In the genomic region with DNA sequence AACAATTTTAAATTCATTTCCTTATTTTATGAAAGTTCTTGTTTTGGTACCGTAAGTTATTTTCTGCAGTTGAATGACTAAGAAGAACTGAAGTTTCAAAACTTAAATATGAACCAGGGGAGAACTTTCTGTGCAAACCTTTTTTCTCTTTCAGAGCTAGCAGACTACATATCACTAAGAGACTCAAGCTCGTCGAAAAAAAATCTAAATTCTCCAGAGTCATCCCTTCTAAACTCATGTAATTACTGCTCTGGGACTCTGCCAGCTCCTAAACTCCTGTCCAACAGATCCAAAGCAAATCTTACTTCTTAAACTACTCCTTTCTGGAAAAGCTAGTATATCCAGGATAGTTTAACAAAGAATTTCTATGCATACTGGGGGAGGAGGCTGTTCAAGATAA, we compare ENCODE assay signal across 1 cellular context.
TF ChIP-seq lines count a peak whose summit lies in the region.

No MANE protein-coding gene starts in this region.

TF ChIP-seq in HCT116, 20 proteins besides CTCF, POLR2A, EP300 and RAD21 (continued from another document):
- TF ChIP-seq, protein P1, sequence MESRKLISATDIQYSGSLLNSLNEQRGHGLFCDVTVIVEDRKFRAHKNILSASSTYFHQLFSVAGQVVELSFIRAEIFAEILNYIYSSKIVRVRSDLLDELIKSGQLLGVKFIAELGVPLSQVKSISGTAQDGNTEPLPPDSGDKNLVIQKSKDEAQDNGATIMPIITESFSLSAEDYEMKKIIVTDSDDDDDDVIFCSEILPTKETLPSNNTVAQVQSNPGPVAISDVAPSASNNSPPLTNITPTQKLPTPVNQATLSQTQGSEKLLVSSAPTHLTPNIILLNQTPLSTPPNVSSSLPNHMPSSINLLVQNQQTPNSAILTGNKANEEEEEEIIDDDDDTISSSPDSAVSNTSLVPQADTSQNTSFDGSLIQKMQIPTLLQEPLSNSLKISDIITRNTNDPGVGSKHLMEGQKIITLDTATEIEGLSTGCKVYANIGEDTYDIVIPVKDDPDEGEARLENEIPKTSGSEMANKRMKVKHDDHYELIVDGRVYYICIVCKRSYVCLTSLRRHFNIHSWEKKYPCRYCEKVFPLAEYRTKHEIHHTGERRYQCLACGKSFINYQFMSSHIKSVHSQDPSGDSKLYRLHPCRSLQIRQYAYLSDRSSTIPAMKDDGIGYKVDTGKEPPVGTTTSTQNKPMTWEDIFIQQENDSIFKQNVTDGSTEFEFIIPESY (IDR thresholded peaks at IDR 0.05; ENCODE audit: extremely low read depth, insufficient replicate concordance, low read length) = no peak
- TF ChIP-seq MAX (IDR thresholded peaks at IDR 0.05) (no peak), TCF7L2 (IDR thresholded peaks at IDR 0.05; ENCODE audit: borderline replicate concordance, extremely low read depth, insufficient read depth, insufficient read length) (no peak), EZH2 (IDR thresholded peaks at IDR 0.05) (no peak), ZFX (IDR thresholded peaks at IDR 0.05) (no peak), ELF1 (IDR thresholded peaks at IDR 0.05; ENCODE audit: borderline replicate concordance, low read depth) (no peak), JUND (IDR thresholded peaks at IDR 0.05) (no peak), EGR1 (IDR thresholded peaks at IDR 0.05; ENCODE audit: low read depth) (no peak)
- TF ChIP-seq, protein P2, sequence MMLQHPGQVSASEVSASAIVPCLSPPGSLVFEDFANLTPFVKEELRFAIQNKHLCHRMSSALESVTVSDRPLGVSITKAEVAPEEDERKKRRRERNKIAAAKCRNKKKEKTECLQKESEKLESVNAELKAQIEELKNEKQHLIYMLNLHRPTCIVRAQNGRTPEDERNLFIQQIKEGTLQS (IDR thresholded peaks at IDR 0.05) = no peak
- TF ChIP-seq, protein P3, sequence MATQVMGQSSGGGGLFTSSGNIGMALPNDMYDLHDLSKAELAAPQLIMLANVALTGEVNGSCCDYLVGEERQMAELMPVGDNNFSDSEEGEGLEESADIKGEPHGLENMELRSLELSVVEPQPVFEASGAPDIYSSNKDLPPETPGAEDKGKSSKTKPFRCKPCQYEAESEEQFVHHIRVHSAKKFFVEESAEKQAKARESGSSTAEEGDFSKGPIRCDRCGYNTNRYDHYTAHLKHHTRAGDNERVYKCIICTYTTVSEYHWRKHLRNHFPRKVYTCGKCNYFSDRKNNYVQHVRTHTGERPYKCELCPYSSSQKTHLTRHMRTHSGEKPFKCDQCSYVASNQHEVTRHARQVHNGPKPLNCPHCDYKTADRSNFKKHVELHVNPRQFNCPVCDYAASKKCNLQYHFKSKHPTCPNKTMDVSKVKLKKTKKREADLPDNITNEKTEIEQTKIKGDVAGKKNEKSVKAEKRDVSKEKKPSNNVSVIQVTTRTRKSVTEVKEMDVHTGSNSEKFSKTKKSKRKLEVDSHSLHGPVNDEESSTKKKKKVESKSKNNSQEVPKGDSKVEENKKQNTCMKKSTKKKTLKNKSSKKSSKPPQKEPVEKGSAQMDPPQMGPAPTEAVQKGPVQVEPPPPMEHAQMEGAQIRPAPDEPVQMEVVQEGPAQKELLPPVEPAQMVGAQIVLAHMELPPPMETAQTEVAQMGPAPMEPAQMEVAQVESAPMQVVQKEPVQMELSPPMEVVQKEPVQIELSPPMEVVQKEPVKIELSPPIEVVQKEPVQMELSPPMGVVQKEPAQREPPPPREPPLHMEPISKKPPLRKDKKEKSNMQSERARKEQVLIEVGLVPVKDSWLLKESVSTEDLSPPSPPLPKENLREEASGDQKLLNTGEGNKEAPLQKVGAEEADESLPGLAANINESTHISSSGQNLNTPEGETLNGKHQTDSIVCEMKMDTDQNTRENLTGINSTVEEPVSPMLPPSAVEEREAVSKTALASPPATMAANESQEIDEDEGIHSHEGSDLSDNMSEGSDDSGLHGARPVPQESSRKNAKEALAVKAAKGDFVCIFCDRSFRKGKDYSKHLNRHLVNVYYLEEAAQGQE (IDR thresholded peaks at IDR 0.05; ENCODE audit: low read depth) = no peak
